In the genomic region with DNA sequence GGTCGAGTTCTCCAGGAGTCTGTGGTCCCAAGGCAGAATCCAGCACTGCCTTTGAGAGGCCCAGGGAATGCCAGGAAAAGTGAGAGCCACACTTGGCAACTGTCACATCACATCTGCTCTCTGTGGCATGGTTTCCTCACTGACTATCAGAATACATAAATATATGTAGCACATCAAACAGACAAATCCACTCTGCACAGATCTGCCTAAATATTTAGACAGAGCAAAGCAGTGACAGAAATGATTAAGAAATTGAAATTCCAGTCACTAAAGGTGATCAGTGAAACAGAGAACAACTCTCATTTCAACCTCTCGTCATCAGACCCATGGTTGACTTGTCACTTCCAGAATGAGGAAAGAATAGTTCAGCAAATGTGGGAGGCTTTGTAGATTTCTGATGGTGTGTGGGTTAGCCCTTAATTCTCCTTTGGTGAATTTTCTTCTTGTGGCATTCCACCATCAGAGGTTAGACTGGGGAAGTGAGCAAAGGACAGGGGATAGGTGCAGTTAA, we compare ENCODE assay signal across 18 cellular contexts. TPM values are rescaled to one million over a fixed set of nuclear protein-coding genes. Genes with fewer than 3 reads are reported as not detected.
A peak's percentile ranks its signal among the peaks of the same experiment; 100 is the strongest.
DNase-seq lines count a peak whose midpoint lies in the region; ATAC-seq lines count a peak whose summit lies in the region.
"Had no signal": no experiment of that assay in that cellular context is flagged by ENCODE, and none has a peak within 500 bp of the region (broad histone marks: within the 10 kb centered on the region; RNA-seq: fewer than 3 reads in every experiment).

No MANE protein-coding gene starts in this region.

- H3K27me3 Mint-ChIP-seq in activated CD4-positive, alpha-beta T cell treated with anti-CD3 and anti-CD28 coated beads for 36 hours, result no peaks in the 10 kb centered on the region
- no peaks in the 10 kb centered on the region for H3K27me3 Mint-ChIP-seq in activated naive CD4-positive, alpha-beta T cell treated with anti-CD3 and anti-CD28 coated beads for 36 hours (ENCODE audit: low read depth)
- peaks cover 7% of the 10 kb centered on the region for H3K27me3 Mint-ChIP-seq in activated T-helper 17 cell treated with anti-CD3 and anti-CD28 coated beads, Interleukin-2, amount 50 U/mL, for 72 hours
- H3K27me3 Mint-ChIP-seq: CD4-positive, CD25-positive, alpha-beta regulatory T cell had no signal

- POLR2A ChIA-PET in activated CD4-positive, alpha-beta T cell treated with anti-CD3 and anti-CD28 coated beads for 36 hours (lab: Charles Lee), result no interaction called here

- intact Hi-C loops in activated CD4-positive, alpha-beta T cell treated with anti-CD3 and anti-CD28 coated beads for 36 hours (cut with DNase I, micrococcal nuclease), result no loop called here
- intact Hi-C loops in activated naive CD4-positive, alpha-beta T cell treated with anti-CD3 and anti-CD28 coated beads for 36 hours (cut with micrococcal nuclease), result no loop called here

- peak; percentile 69 for ATAC-seq in activated CD4-positive, alpha-beta T cell treated with anti-CD3 and anti-CD28 coated beads for 36 hours
- ATAC-seq in activated naive CD4-positive, alpha-beta T cell treated with anti-CD3 and anti-CD28 coated beads, Interleukin-2, amount 50 U/mL, for 72 hours, result peak; percentile 14 to 62
- ATAC-seq in activated T-helper 17 cell treated with anti-CD3 and anti-CD28 coated beads, Interleukin-2, amount 50 U/mL, for 72 hours (replicated peaks), result peak; percentile 87
- ATAC-seq: GM12878, GM23338 had no signal

- CTCF ChIA-PET in activated CD4-positive, alpha-beta T cell treated with anti-CD3 and anti-CD28 coated beads for 36 hours (lab: Charles Lee), result no interaction called here
- CTCF ChIA-PET in activated naive CD4-positive, alpha-beta T cell treated with anti-CD3 and anti-CD28 coated beads for 36 hours (lab: Charles Lee), result no interaction called here

- DNase-seq in activated CD4-positive, alpha-beta T cell treated with anti-CD3 and anti-CD28 coated beads for 36 hours, result no peak
- DNase-seq in activated CD4-positive, alpha-beta T cell treated with anti-CD3 and anti-CD28 coated beads for 4 hours, result no peak
- no peak for DNase-seq in activated naive CD4-positive, alpha-beta T cell treated with anti-CD3 and anti-CD28 coated beads, Interleukin-2, amount 50 U/mL, for 72 hours (ENCODE audit: low spot score in 2 of 2)
- DNase-seq in activated naive CD4-positive, alpha-beta T cell treated with anti-CD3 and anti-CD28 coated beads for 36 hours, result no peak
- DNase-seq in putamen (ENCODE audit: low spot score) (peak; percentile 19), Kasumi-1 (lab: John Stamatoyannopoulos, UW) (no peak), cerebellum (ENCODE audit: low spot score) (no peak)
- DNase-seq: CD4-positive, CD25-positive, alpha-beta regulatory T cell; CD8-positive, alpha-beta memory T cell; DMS 273 treated with DMSO at 0.1 percent for 48 hours; DMS79; EL; GDM1; HFFc6 had no signal

- H3K27ac Mint-ChIP-seq in activated CD4-positive, alpha-beta T cell treated with anti-CD3 and anti-CD28 coated beads for 36 hours, result no peak overlapping the region
- H3K27ac Mint-ChIP-seq in activated naive CD4-positive, alpha-beta T cell treated with anti-CD3 and anti-CD28 coated beads, Interleukin-2, amount 50 U/mL, for 72 hours, result no peak overlapping the region
- no peak overlapping the region for H3K27ac Mint-ChIP-seq in activated naive CD4-positive, alpha-beta T cell treated with anti-CD3 and anti-CD28 coated beads for 36 hours
- H3K27ac Mint-ChIP-seq in activated T-helper 17 cell treated with anti-CD3 and anti-CD28 coated beads, Interleukin-2, amount 50 U/mL, for 72 hours, result no peak overlapping the region
- H3K27ac Mint-ChIP-seq: B cell; CD4-positive, CD25-positive, alpha-beta regulatory T cell; GM23338; HFFc6 had no signal

- H3K36me3 Mint-ChIP-seq in activated CD4-positive, alpha-beta T cell treated with anti-CD3 and anti-CD28 coated beads for 36 hours (ENCODE audit: low read depth), result no peaks in the 10 kb centered on the region
- H3K36me3 Mint-ChIP-seq in activated naive CD4-positive, alpha-beta T cell treated with anti-CD3 and anti-CD28 coated beads, Interleukin-2, amount 50 U/mL, for 72 hours, result no peaks in the 10 kb centered on the region
- no peaks in the 10 kb centered on the region for H3K36me3 Mint-ChIP-seq in activated naive CD4-positive, alpha-beta T cell treated with anti-CD3 and anti-CD28 coated beads for 36 hours (ENCODE audit: low read depth)
- no peaks in the 10 kb centered on the region for H3K36me3 Mint-ChIP-seq in activated T-helper 17 cell treated with anti-CD3 and anti-CD28 coated beads, Interleukin-2, amount 50 U/mL, for 72 hours (ENCODE audit: low read depth)
- H3K36me3 Mint-ChIP-seq: CD4-positive, CD25-positive, alpha-beta regulatory T cell; CD8-positive, alpha-beta memory T cell had no signal

- no peaks in the 10 kb centered on the region for H3K9me3 Mint-ChIP-seq in activated CD4-positive, alpha-beta T cell treated with anti-CD3 and anti-CD28 coated beads for 36 hours (ENCODE audit: low read depth)
- no peaks in the 10 kb centered on the region for H3K9me3 Mint-ChIP-seq in activated naive CD4-positive, alpha-beta T cell treated with anti-CD3 and anti-CD28 coated beads, Interleukin-2, amount 50 U/mL, for 72 hours
- H3K9me3 Mint-ChIP-seq in activated naive CD4-positive, alpha-beta T cell treated with anti-CD3 and anti-CD28 coated beads for 36 hours, result no peaks in the 10 kb centered on the region
- H3K9me3 Mint-ChIP-seq in activated T-helper 17 cell treated with anti-CD3 and anti-CD28 coated beads, Interleukin-2, amount 50 U/mL, for 72 hours, result no peaks in the 10 kb centered on the region
- H3K9me3 Mint-ChIP-seq: CD8-positive, alpha-beta memory T cell; GM23338; HFFc6 had no signal

- H3K4me3 Mint-ChIP-seq in activated CD4-positive, alpha-beta T cell treated with anti-CD3 and anti-CD28 coated beads for 36 hours, result no peak overlapping the region
- H3K4me3 Mint-ChIP-seq in activated naive CD4-positive, alpha-beta T cell treated with anti-CD3 and anti-CD28 coated beads for 36 hours, result no peak overlapping the region
- no peak overlapping the region for H3K4me3 Mint-ChIP-seq in activated T-helper 17 cell treated with anti-CD3 and anti-CD28 coated beads, Interleukin-2, amount 50 U/mL, for 72 hours
- H3K4me3 Mint-ChIP-seq: B cell; CD4-positive, CD25-positive, alpha-beta regulatory T cell; CD8-positive, alpha-beta memory T cell; GM23338; HFFc6 had no signal

- H3K4me1 Mint-ChIP-seq in activated CD4-positive, alpha-beta T cell treated with anti-CD3 and anti-CD28 coated beads for 36 hours, result peaks cover 2% of the 10 kb centered on the region
- no peaks in the 10 kb centered on the region for H3K4me1 Mint-ChIP-seq in activated naive CD4-positive, alpha-beta T cell treated with anti-CD3 and anti-CD28 coated beads for 36 hours (ENCODE audit: low read depth)
- H3K4me1 Mint-ChIP-seq in activated T-helper 17 cell treated with anti-CD3 and anti-CD28 coated beads, Interleukin-2, amount 50 U/mL, for 72 hours, result peaks cover 6% of the 10 kb centered on the region
- H3K4me1 Mint-ChIP-seq: B cell; CD8-positive, alpha-beta memory T cell; GM23338 had no signal

RNA-seq across cellular contexts. Expression of gene MAN1A2, which starts 58.8 kb away (rescaled TPM):
- 10 to 100 TPM; 18.5 to 20.4 TPM for total RNA-seq in activated CD4-positive, alpha-beta T cell treated with anti-CD3 and anti-CD28 coated beads for 36 hours
- 10 to 100 TPM; 17.8 to 18.4 TPM for total RNA-seq in activated naive CD4-positive, alpha-beta T cell treated with anti-CD3 and anti-CD28 coated beads, Interleukin-2, amount 50 U/mL, for 72 hours
- total RNA-seq in activated naive CD4-positive, alpha-beta T cell treated with anti-CD3 and anti-CD28 coated beads for 36 hours, result 10 to 100 TPM; 14.6 to 17.4 TPM
- total RNA-seq in activated T-helper 17 cell treated with anti-CD3 and anti-CD28 coated beads, Interleukin-2, amount 50 U/mL, for 72 hours, result 10 to 100 TPM; 26.1 to 26.5 TPM
- 63.8 TPM for total RNA-seq in cerebellum
